Comparison of ENCODE assay signal across 8 cellular contexts in the genomic region with DNA sequence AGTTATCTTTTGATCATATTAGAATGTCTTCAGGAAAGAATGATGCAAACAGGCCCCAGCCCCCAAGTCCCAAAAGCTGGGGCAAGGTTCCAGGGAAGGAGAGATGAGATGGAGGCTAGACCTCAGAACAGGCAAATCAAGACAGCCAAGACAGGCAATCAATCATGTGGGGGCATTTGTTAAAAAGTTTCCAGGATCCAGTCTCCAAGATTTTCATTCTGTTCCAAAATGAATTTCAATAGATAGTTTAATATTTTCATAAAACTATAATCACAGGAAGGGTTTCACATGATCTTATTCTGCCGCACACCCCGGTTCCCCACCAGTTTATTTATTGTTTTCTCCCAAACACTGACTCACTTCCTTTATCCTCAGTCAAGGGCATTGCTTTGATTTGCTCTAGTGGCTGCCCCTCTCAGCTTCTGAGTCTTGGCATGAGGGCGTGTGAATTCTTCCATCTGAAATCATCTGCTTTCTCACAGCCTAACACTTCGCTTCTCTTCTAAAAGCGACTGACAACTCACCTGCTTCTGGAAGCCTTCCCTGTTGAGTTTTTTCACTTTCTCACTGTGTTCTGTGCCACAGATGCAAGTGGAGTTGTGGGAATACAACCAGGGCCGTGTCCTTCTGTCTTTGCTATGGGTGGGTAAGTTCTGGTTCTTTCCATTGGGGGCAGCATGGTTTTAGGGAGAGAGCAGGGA. TPM values are rescaled to one million over a fixed set of nuclear protein-coding genes. Genes with fewer than 3 reads are reported as not detected.
DNase-seq lines count a peak whose midpoint lies in the region; ATAC-seq, FAIRE-seq and TF ChIP-seq lines count a peak whose summit lies in the region.

No MANE protein-coding gene starts in this region.

- no peak for DNase-seq in AG04450 (ENCODE audit: low read depth, low spot score)
- no peak for DNase-seq in GM12891 (ENCODE audit: insufficient read length, low spot score)
- DNase-seq in SK-MEL-5 (ENCODE audit: low read depth, low spot score): peak; percentile 90
- DNase-seq in fibroblast of mammary gland (ENCODE audit: low read depth): peak; percentile 86
- no peak for DNase-seq in neuronal stem cell (ENCODE audit: low spot score)
- DNase-seq in HPDE6-E6E7 (ENCODE audit: extremely low spot score): no peak

- H3K9me3 ChIP-seq in AG04450 (ENCODE audit: control insufficient read depth, insufficient read depth, low read length) (no peaks in the 10 kb centered on the region), neuronal stem cell (replicated peaks in 1 of 2; ENCODE audit: control insufficient read depth in 2 of 2, insufficient read depth in 1 of 2, low read depth in 1 of 2, low read length in 2 of 2) (no peaks in the 10 kb centered on the region)

- no peaks in the 10 kb centered on the region for H3K36me3 ChIP-seq in neuronal stem cell (replicated peaks in 1 of 2; ENCODE audit: control insufficient read depth in 2 of 2, insufficient read depth in 2 of 2, low read length in 2 of 2)

- H2BK5ac ChIP-seq in neuronal stem cell (ENCODE audit: low read length): no peak overlapping the region

- TF ChIP-seq CTCF in AG04450 (IDR thresholded peaks at IDR 0.05; ENCODE audit: low read depth, low read length) (peak; percentile 72), fibroblast of mammary gland (conservative IDR thresholded peaks at IDR 0.05; ENCODE audit: control insufficient read depth, insufficient read depth, low read depth, low read length) (peak; percentile 73)

- H3K4me2 ChIP-seq in neuronal stem cell (ENCODE audit: insufficient read depth, low read length, poor library complexity, severe bottlenecking): no peak overlapping the region

- H3K27ac ChIP-seq in AG04450 (ENCODE audit: low read depth, low read length) (no peak overlapping the region), neuronal stem cell (replicated peaks; ENCODE audit: low read length) (no peak overlapping the region)

- H4K8ac ChIP-seq in neuronal stem cell (ENCODE audit: low read depth, low read length): no peak overlapping the region

- H3K9ac ChIP-seq in neuronal stem cell (ENCODE audit: low read depth, low read length, poor library complexity): no peak overlapping the region

- no peak overlapping the region for H3K14ac ChIP-seq in neuronal stem cell (ENCODE audit: low read length)

- in situ Hi-C loops in SK-MEL-5 (cut with HindIII; ENCODE audit: low pct_unique_long_range_greater_than_20kb, low sequenced_read_pairs): no loop called here

- no peak overlapping the region for H3K4me3 ChIP-seq in AG04450 (ENCODE audit: low read depth, low read length)
- no peak overlapping the region for H3K4me3 ChIP-seq in fibroblast of mammary gland (ENCODE audit: control insufficient read depth, low read depth, low read length)
- H3K4me3 ChIP-seq in neuronal stem cell (ENCODE audit: low read length in 2 of 2): no peak overlapping the region

- no peaks in the 10 kb centered on the region for H3K79me1 ChIP-seq in neuronal stem cell (ENCODE audit: low read depth, low read length)

- no peak overlapping the region for H2BK120ac ChIP-seq in neuronal stem cell (ENCODE audit: low read depth, low read length)

- H2BK12ac ChIP-seq in neuronal stem cell (ENCODE audit: low read length): no peak overlapping the region

- no peak overlapping the region for H3K4ac ChIP-seq in neuronal stem cell (ENCODE audit: low read length)

- FAIRE-seq in GM12891 (lab: Jason Lieb, UNC): no peak

- CTCF ChIA-PET in AG04450 (lab: Charles Lee): interaction anchor here (0.6 to 6.0 kb wide), 26 partner anchors 11 to 413 kb away, joined by 3 to 61 read pairs (median 4); a partner anchor contains a TSS

- ATAC-seq in GM21717 (IDR thresholded peaks at IDR 0.05; ENCODE audit: unreplicated experiment) (no peak), HG03097 (IDR thresholded peaks at IDR 0.05; ENCODE audit: low FRiP score, unreplicated experiment) (no peak)

- no peak for TF ChIP-seq POLR2A in GM12891 (IDR thresholded peaks at IDR 0.05; ENCODE audit: low read depth, low read length)

- peak overlapping the region; percentile 87 for H2AFZ ChIP-seq in neuronal stem cell (ENCODE audit: low read length)

- POLR2A ChIA-PET in AG04450 (lab: Yijun Ruan, JAX): interaction anchor here (0.5 to 2.3 kb wide), 4 partner anchors 17 to 356 kb away, joined by 3 to 8 read pairs (median 4); a partner anchor contains a TSS

- H2AK5ac ChIP-seq in neuronal stem cell (ENCODE audit: low read depth, low read length): no peak overlapping the region

- no peaks in the 10 kb centered on the region for H3K27me3 ChIP-seq in AG04450 (ENCODE audit: control insufficient read depth, insufficient read depth, low read length)
- peaks cover 0 to 5% (median 0%) of the 10 kb centered on the region in 3 experiments for H3K27me3 ChIP-seq in neuronal stem cell (ENCODE audit: control insufficient read depth in 3 of 3, insufficient read depth in 3 of 3, low read depth in 1 of 3, low read length in 3 of 3)

- no CpG with 5 or more reads among the region's 6 CpGs for WGBS in neuronal stem cell (ENCODE audit: extremely low coverage in 2 of 2, insufficient read length in 2 of 2, insufficient replicate concordance in 1 of 2), 2 donors

- H4K91ac ChIP-seq in neuronal stem cell (ENCODE audit: low read depth, low read length, poor library complexity): no peak overlapping the region

- H3K18ac ChIP-seq in neuronal stem cell (ENCODE audit: low read length): no peak overlapping the region

- H2BK15ac ChIP-seq in neuronal stem cell (ENCODE audit: low read length): no peak overlapping the region

- H3K4me1 ChIP-seq in neuronal stem cell (ENCODE audit: control insufficient read depth in 2 of 2, insufficient read depth in 1 of 2, low read depth in 1 of 2, low read length in 2 of 2): peaks cover 0 to 9% of the 10 kb centered on the region in 2 donors

- no peak overlapping the region for H3K23ac ChIP-seq in neuronal stem cell (ENCODE audit: low read depth, low read length, poor library complexity)

TF ChIP-seq in GM12891, 5 proteins besides CTCF, POLR2A, EP300 and RAD21:
- TF ChIP-seq SPI1 (IDR thresholded peaks at IDR 0.05; ENCODE audit: low read depth, low read length) (0 out of 2 replicates have a peak, but pooled peaks have one; percentile 16), TAF1 (IDR thresholded peaks at IDR 0.05; ENCODE audit: low read depth, low read length) (no peak)
TF ChIP-seq in GM12891: peak in this region for 1.

RNA-seq across cellular contexts. Expression of a gene that starts 12.2 kb away (rescaled TPM):
- 17.8 and 19.5 TPM in 2 replicates for polyA plus RNA-seq in AG04450 (2011; rRNA removed)
- polyA minus RNA-seq in AG04450 (2011; rRNA and poly(A)+ RNA removed): 20.1 and 23.2 TPM in 2 replicates
- polyA plus RNA-seq in GM12891 (2012; ENCODE audit: low read depth, missing spikeins): 16.1 TPM
- 6.8 and 12.4 TPM in 2 replicates for total RNA-seq in SK-MEL-5 (2014; rRNA removed; shearing (Covaris generic))
- 20.3 and 22.0 TPM in 2 replicates for polyA plus RNA-seq in SK-MEL-5 (2015; cell fraction: cytosol; rRNA removed)
- 15.0 and 15.2 TPM in 2 replicates for polyA plus RNA-seq in SK-MEL-5 (2015; cell fraction: nucleus; rRNA removed)
- polyA plus RNA-seq in neuronal stem cell (2013, experiment 1 of 2): 38.8 TPM
- polyA plus RNA-seq in neuronal stem cell (2013, experiment 2 of 2): 40.0 TPM

RNA-seq across cellular contexts. Expression of a gene that starts 26.4 kb away (rescaled TPM):
- polyA plus RNA-seq in AG04450 (2011; rRNA removed): 148 and 155 TPM in 2 replicates
- polyA minus RNA-seq in AG04450 (2011; rRNA and poly(A)+ RNA removed): 83.9 and 91.5 TPM in 2 replicates
- polyA plus RNA-seq in GM12891 (2012; ENCODE audit: low read depth, missing spikeins): 107 TPM
- total RNA-seq in SK-MEL-5 (2014; rRNA removed; shearing (Covaris generic)): 102 and 123 TPM in 2 replicates
- 72.4 and 106 TPM in 2 replicates for polyA plus RNA-seq in SK-MEL-5 (2015; cell fraction: cytosol; rRNA removed)
- 43.8 and 47.0 TPM in 2 replicates for polyA plus RNA-seq in SK-MEL-5 (2015; cell fraction: nucleus; rRNA removed)
- polyA plus RNA-seq in neuronal stem cell (2013, experiment 1 of 2): 142 TPM
- 142 TPM for polyA plus RNA-seq in neuronal stem cell (2013, experiment 2 of 2)

RNA-seq across cellular contexts. Expression of a gene that starts 46.4 kb away (rescaled TPM):
- not detected in 2 replicates for polyA plus RNA-seq in AG04450 (2011; rRNA removed)
- polyA minus RNA-seq in AG04450 (2011; rRNA and poly(A)+ RNA removed): 0.23 TPM in 1 of 2 replicates, not detected in the other
- 0.71 TPM for polyA plus RNA-seq in GM12891 (2012; ENCODE audit: low read depth, missing spikeins)
- not detected in 2 replicates for total RNA-seq in SK-MEL-5 (2014; rRNA removed; shearing (Covaris generic))
- not detected in 2 replicates for polyA plus RNA-seq in SK-MEL-5 (2015; cell fraction: cytosol; rRNA removed)
- polyA plus RNA-seq in SK-MEL-5 (2015; cell fraction: nucleus; rRNA removed): not detected in 2 replicates
- not detected for polyA plus RNA-seq in neuronal stem cell (2013, experiment 1 of 2)
- polyA plus RNA-seq in neuronal stem cell (2013, experiment 2 of 2): 0.04 TPM

RNA-seq across cellular contexts. Expression of a gene that starts 58.4 kb away (rescaled TPM):
- 12.1 and 13.6 TPM in 2 replicates for polyA plus RNA-seq in AG04450 (2011; rRNA removed)
- polyA minus RNA-seq in AG04450 (2011; rRNA and poly(A)+ RNA removed): 10.1 and 10.8 TPM in 2 replicates
- polyA plus RNA-seq in GM12891 (2012; ENCODE audit: low read depth, missing spikeins): 26.6 TPM
- 22.8 and 34.1 TPM in 2 replicates for total RNA-seq in SK-MEL-5 (2014; rRNA removed; shearing (Covaris generic))
- 27.3 and 31.2 TPM in 2 replicates for polyA plus RNA-seq in SK-MEL-5 (2015; cell fraction: cytosol; rRNA removed)
- polyA plus RNA-seq in SK-MEL-5 (2015; cell fraction: nucleus; rRNA removed): 19.5 and 25.1 TPM in 2 replicates
- polyA plus RNA-seq in neuronal stem cell (2013, experiment 1 of 2): 21.6 TPM
- 21.4 TPM for polyA plus RNA-seq in neuronal stem cell (2013, experiment 2 of 2)

RNA-seq across cellular contexts. Expression of a gene that starts 58.6 kb away (rescaled TPM):
- 22.6 and 27.5 TPM in 2 replicates for polyA plus RNA-seq in AG04450 (2011; rRNA removed)
- polyA minus RNA-seq in AG04450 (2011; rRNA and poly(A)+ RNA removed): 37.9 and 43.5 TPM in 2 replicates
- 14.3 TPM for polyA plus RNA-seq in GM12891 (2012; ENCODE audit: low read depth, missing spikeins)
- 38.5 and 45.0 TPM in 2 replicates for total RNA-seq in SK-MEL-5 (2014; rRNA removed; shearing (Covaris generic))
- polyA plus RNA-seq in SK-MEL-5 (2015; cell fraction: cytosol; rRNA removed): 36.4 and 42.0 TPM in 2 replicates
- polyA plus RNA-seq in SK-MEL-5 (2015; cell fraction: nucleus; rRNA removed): 32.0 and 33.2 TPM in 2 replicates
- 28.2 TPM for polyA plus RNA-seq in neuronal stem cell (2013, experiment 1 of 2)
- 27.7 TPM for polyA plus RNA-seq in neuronal stem cell (2013, experiment 2 of 2)

Comparison
In these comparisons a context has a peak if more than half of its experiments do, and no peak if none do; other contexts are left out.
1. DNase-seq: peak in SK-MEL-5 (single experiment) and fibroblast of mammary gland (single experiment); none in AG04450 (single experiment), GM12891 (single experiment), neuronal stem cell (single experiment) and HPDE6-E6E7 (single experiment).